In the genomic region with DNA sequence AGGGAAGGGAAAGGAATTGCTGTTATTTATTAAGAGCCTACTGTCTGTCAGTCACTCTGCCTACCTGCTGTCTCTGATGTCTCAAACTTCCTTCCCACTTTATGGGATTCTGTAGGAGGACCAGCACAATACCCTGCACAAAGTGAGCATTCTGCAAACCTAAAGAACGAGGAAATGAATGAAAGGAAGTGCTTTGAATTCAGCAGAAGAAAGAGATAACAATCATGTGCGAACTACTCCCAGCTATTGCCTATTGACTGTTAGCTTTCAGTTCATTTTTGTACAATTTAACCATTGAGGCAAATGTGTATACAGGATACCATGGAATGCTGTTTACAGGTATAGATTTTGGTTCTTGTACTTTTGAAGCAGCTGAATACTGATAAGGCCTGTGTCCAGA, we compare ENCODE assay signal across 23 cellular contexts.
DNase-seq lines count a peak whose midpoint lies in the region; ATAC-seq and FAIRE-seq lines count a peak whose summit lies in the region.
"Had no signal": no experiment of that assay in that cellular context is flagged by ENCODE, and none has a peak within 500 bp of the region (broad histone marks: within the 10 kb centered on the region; RNA-seq: fewer than 3 reads in every experiment).

No MANE protein-coding gene starts in this region.

- H3K36me3 ChIP-seq in small intestine (ENCODE audit: control insufficient read depth in 2 of 2, insufficient read depth in 2 of 2, low read length in 2 of 2): no peaks in the 10 kb centered on the region
- H3K36me3 ChIP-seq: heart right ventricle, thoracic aorta had no signal

- H3K4me3 Mint-ChIP-seq in activated naive CD8-positive, alpha-beta T cell treated with anti-CD3 and anti-CD28 coated beads, Interleukin-2, amount 10 ng/mL, durations not matched to agents 7 days and 5 days: peak overlapping the region; percentile 33
- no peak overlapping the region for H3K4me3 Mint-ChIP-seq in activated naive CD8-positive, alpha-beta T cell treated with anti-CD3 and anti-CD28 coated beads, Interleukin-2, amount 50 U/mL, for 24 hours
- H3K4me3 Mint-ChIP-seq in T-cell (no peak overlapping the region), immature natural killer cell (peak overlapping the region in 3 of 5 donors; percentile 26 to 40 (median 28))
- H3K4me3 Mint-ChIP-seq: activated naive CD4-positive, alpha-beta T cell treated with anti-CD3 and anti-CD28 coated beads, Interleukin-2, amount 50 U/mL, for 24 hours; activated T-cell treated with anti-CD3 and anti-CD28 coated beads, Interleukin-2, amount 50 U/mL, for 24 hours; brain; stimulated activated memory B cell treated with anti-CD40 and anti-IgM and Interleukin-4, amounts not matched to agents 10 μg/mL and 1 μg/mL and 100 μg/mL, for 72 hours had no signal

- no peak for FAIRE-seq in small intestine (lab: Jason Lieb, UNC)

- ATAC-seq in activated naive CD8-positive, alpha-beta T cell treated with anti-CD3 and anti-CD28 coated beads, Interleukin-2, amount 10 ng/mL, durations not matched to agents 7 days and 5 days (ENCODE audit: low read depth): peak; percentile 65
- no peak for ATAC-seq in activated naive CD8-positive, alpha-beta T cell treated with anti-CD3 and anti-CD28 coated beads, Interleukin-2, amount 50 U/mL, for 24 hours
- ATAC-seq in T-cell (replicated peaks in 1 of 4) (peak in 3 of 4 experiments; percentile 51 to 72 (median 61)), GM21447 (IDR thresholded peaks at IDR 0.05; ENCODE audit: unreplicated experiment) (no peak), GM21381 (IDR thresholded peaks at IDR 0.05; ENCODE audit: unreplicated experiment) (no peak)
- ATAC-seq: stimulated activated memory B cell treated with anti-CD40 and anti-IgM and Interleukin-4, amounts not matched to agents 10 μg/mL and 1 μg/mL and 100 μg/mL, for 72 hours had no signal

- no peaks in the 10 kb centered on the region for H3K9me3 ChIP-seq in small intestine (ENCODE audit: control insufficient read depth, low read depth)
- H3K9me3 ChIP-seq: BLaER1 treated with 17β-estradiol and CSF1 and Interleukin-3, amounts not matched to agents 10 nM and 100 nM; heart right ventricle; thoracic aorta had no signal

- no peaks in the 10 kb centered on the region for H3K27me3 Mint-ChIP-seq in activated naive CD8-positive, alpha-beta T cell treated with anti-CD3 and anti-CD28 coated beads, Interleukin-2, amount 10 ng/mL, durations not matched to agents 7 days and 5 days
- no peaks in the 10 kb centered on the region for H3K27me3 Mint-ChIP-seq in activated naive CD8-positive, alpha-beta T cell treated with anti-CD3 and anti-CD28 coated beads, Interleukin-2, amount 50 U/mL, for 24 hours
- no peaks in the 10 kb centered on the region for H3K27me3 Mint-ChIP-seq in T-cell
- no peaks in the 10 kb centered on the region for H3K27me3 Mint-ChIP-seq in immature natural killer cell (ENCODE audit: low read depth in 3 of 3)
- H3K27me3 Mint-ChIP-seq: activated naive CD4-positive, alpha-beta T cell treated with anti-CD3 and anti-CD28 coated beads, Interleukin-2, amount 50 U/mL, for 24 hours; activated T-cell treated with anti-CD3 and anti-CD28 coated beads, Interleukin-2, amount 50 U/mL, for 24 hours; brain; stimulated activated memory B cell treated with anti-CD40 and anti-IgM and Interleukin-4, amounts not matched to agents 10 μg/mL and 1 μg/mL and 100 μg/mL, for 72 hours had no signal

- H3K9me3 Mint-ChIP-seq in activated naive CD8-positive, alpha-beta T cell treated with anti-CD3 and anti-CD28 coated beads, Interleukin-2, amount 10 ng/mL, durations not matched to agents 7 days and 5 days: peaks cover 4% of the 10 kb centered on the region
- H3K9me3 Mint-ChIP-seq in activated naive CD8-positive, alpha-beta T cell treated with anti-CD3 and anti-CD28 coated beads, Interleukin-2, amount 50 U/mL, for 24 hours: peaks cover 3% of the 10 kb centered on the region
- no peaks in the 10 kb centered on the region for H3K9me3 Mint-ChIP-seq in T-cell
- no peaks in the 10 kb centered on the region for H3K9me3 Mint-ChIP-seq in immature natural killer cell
- H3K9me3 Mint-ChIP-seq: activated naive CD4-positive, alpha-beta T cell treated with anti-CD3 and anti-CD28 coated beads, Interleukin-2, amount 50 U/mL, for 24 hours; brain; stimulated activated memory B cell treated with anti-CD40 and anti-IgM and Interleukin-4, amounts not matched to agents 10 μg/mL and 1 μg/mL and 100 μg/mL, for 72 hours had no signal

- no peaks in the 10 kb centered on the region for H3K27me3 ChIP-seq in small intestine (ENCODE audit: control insufficient read depth in 2 of 2, insufficient read depth in 2 of 2, low read length in 2 of 2)
- H3K27me3 ChIP-seq: BLaER1 treated with 17β-estradiol and CSF1 and Interleukin-3, amounts not matched to agents 10 nM and 100 nM; heart right ventricle had no signal

- peaks cover 19% of the 10 kb centered on the region for H3K4me1 Mint-ChIP-seq in activated naive CD8-positive, alpha-beta T cell treated with anti-CD3 and anti-CD28 coated beads, Interleukin-2, amount 10 ng/mL, durations not matched to agents 7 days and 5 days
- peaks cover 15% of the 10 kb centered on the region for H3K4me1 Mint-ChIP-seq in activated naive CD8-positive, alpha-beta T cell treated with anti-CD3 and anti-CD28 coated beads, Interleukin-2, amount 50 U/mL, for 24 hours
- H3K4me1 Mint-ChIP-seq in T-cell (peaks cover 23 to 33% (median 24%) of the 10 kb centered on the region in 3 donors), immature natural killer cell (peaks cover 16 to 21% of the 10 kb centered on the region in 2 donors)
- H3K4me1 Mint-ChIP-seq: brain had no signal

- POLR2A ChIA-PET in activated naive CD8-positive, alpha-beta T cell treated with anti-CD3 and anti-CD28 coated beads, Interleukin-2, amount 10 ng/mL, durations not matched to agents 7 days and 5 days (lab: Charles Lee): no interaction called here
- POLR2A ChIA-PET in T-cell (lab: Charles Lee): no interaction called here

- no peak overlapping the region for H3K27ac Mint-ChIP-seq in activated naive CD8-positive, alpha-beta T cell treated with anti-CD3 and anti-CD28 coated beads, Interleukin-2, amount 10 ng/mL, durations not matched to agents 7 days and 5 days
- H3K27ac Mint-ChIP-seq in activated naive CD8-positive, alpha-beta T cell treated with anti-CD3 and anti-CD28 coated beads, Interleukin-2, amount 50 U/mL, for 24 hours: no peak overlapping the region
- H3K27ac Mint-ChIP-seq in T-cell (peak overlapping the region; percentile 17 to 56), immature natural killer cell (peak overlapping the region in 1 of 6 donors; percentile 18)
- H3K27ac Mint-ChIP-seq: activated naive CD4-positive, alpha-beta T cell treated with anti-CD3 and anti-CD28 coated beads, Interleukin-2, amount 50 U/mL, for 24 hours; activated T-cell treated with anti-CD3 and anti-CD28 coated beads, Interleukin-2, amount 50 U/mL, for 24 hours; brain; stimulated activated memory B cell treated with anti-CD40 and anti-IgM and Interleukin-4, amounts not matched to agents 10 μg/mL and 1 μg/mL and 100 μg/mL, for 72 hours had no signal

- H3K4me3 ChIP-seq in small intestine (ENCODE audit: low read depth in 1 of 2, low read length in 2 of 2): no peak overlapping the region
- H3K4me3 ChIP-seq: BLaER1 treated with 17β-estradiol and CSF1 and Interleukin-3, amounts not matched to agents 10 nM and 100 nM; heart right ventricle; thoracic aorta had no signal

- WGBS in small intestine, 3 donors: 10 to 38% (median 36%) methylated on average over 2 of the region's 2 CpGs

- peak overlapping the region in 1 of 2 donors; percentile 72 for H3K27ac ChIP-seq in small intestine (ENCODE audit: low read depth in 1 of 2, low read length in 1 of 2)
- H3K27ac ChIP-seq: BLaER1 treated with 17β-estradiol and CSF1 and Interleukin-3, amounts not matched to agents 10 nM and 100 nM; HL-60 had no signal

- H3K4me1 ChIP-seq in small intestine (ENCODE audit: control insufficient read depth in 2 of 2, insufficient read depth in 1 of 2, low read depth in 1 of 2, low read length in 1 of 2): peaks cover 0 to 10% of the 10 kb centered on the region in 2 donors
- H3K4me1 ChIP-seq: BLaER1 treated with 17β-estradiol and CSF1 and Interleukin-3, amounts not matched to agents 10 nM and 100 nM had no signal

- CTCF ChIA-PET in T-cell (lab: Charles Lee): interaction anchor here in 1 of 2 donors (0.6 kb wide), 1 partner anchor 34 kb away, joined by 3 read pairs; no protein-coding TSS in a partner anchor

- DNase-seq in activated naive CD8-positive, alpha-beta T cell treated with anti-CD3 and anti-CD28 coated beads, Interleukin-2, amount 10 ng/mL, durations not matched to agents 7 days and 5 days: no peak
- no peak for DNase-seq in activated naive CD8-positive, alpha-beta T cell treated with anti-CD3 and anti-CD28 coated beads, Interleukin-2, amount 50 U/mL, for 24 hours
- DNase-seq in T-cell: no peak
- no peak for DNase-seq in immature natural killer cell
- DNase-seq in small intestine: peak; percentile 26
- DNase-seq in SHP77 (lab: John Stamatoyannopoulos, UW): no peak
- DNase-seq: ACHN; activated T-cell treated with anti-CD3 and anti-CD28 coated beads, Interleukin-2, amount 50 U/mL, for 24 hours; DMS 273 treated with DMSO at 0.1 percent for 48 hours; effector memory CD4-positive, alpha-beta T cell; heart right ventricle; IMR-90; NCI-H1436; NCI-H2171; NCI-H526 had no signal

- peaks cover 10% of the 10 kb centered on the region for H3K36me3 Mint-ChIP-seq in activated naive CD8-positive, alpha-beta T cell treated with anti-CD3 and anti-CD28 coated beads, Interleukin-2, amount 10 ng/mL, durations not matched to agents 7 days and 5 days
- H3K36me3 Mint-ChIP-seq in activated naive CD8-positive, alpha-beta T cell treated with anti-CD3 and anti-CD28 coated beads, Interleukin-2, amount 50 U/mL, for 24 hours (ENCODE audit: low read depth): peaks cover 11% of the 10 kb centered on the region
- H3K36me3 Mint-ChIP-seq in T-cell (peaks cover 6% of the 10 kb centered on the region), immature natural killer cell (peaks cover 0 to 5% (median 0%) of the 10 kb centered on the region in 3 donors)

Comparison
In these comparisons a context has a peak if more than half of its experiments do, and no peak if none do; other contexts are left out.
1. ATAC-seq: peak in activated naive CD8-positive, alpha-beta T cell treated with anti-CD3 and anti-CD28 coated beads, Interleukin-2, amount 10 ng/mL, durations not matched to agents 7 days and 5 days (single experiment) and T-cell (3 of 4); none in activated naive CD8-positive, alpha-beta T cell treated with anti-CD3 and anti-CD28 coated beads, Interleukin-2, amount 50 U/mL, for 24 hours (single experiment), GM21447 (single experiment) and GM21381 (single experiment).
2. H3K4me3 Mint-ChIP-seq: peak in activated naive CD8-positive, alpha-beta T cell treated with anti-CD3 and anti-CD28 coated beads, Interleukin-2, amount 10 ng/mL, durations not matched to agents 7 days and 5 days (single experiment) and immature natural killer cell (3 of 5); none in activated naive CD8-positive, alpha-beta T cell treated with anti-CD3 and anti-CD28 coated beads, Interleukin-2, amount 50 U/mL, for 24 hours (single experiment) and T-cell (0 of 3).
3. H3K27ac Mint-ChIP-seq: peak in T-cell (2 of 2); none in activated naive CD8-positive, alpha-beta T cell treated with anti-CD3 and anti-CD28 coated beads, Interleukin-2, amount 10 ng/mL, durations not matched to agents 7 days and 5 days (single experiment) and activated naive CD8-positive, alpha-beta T cell treated with anti-CD3 and anti-CD28 coated beads, Interleukin-2, amount 50 U/mL, for 24 hours (single experiment).